ENCODE assay signal across 2 cellular contexts in the genomic region with DNA sequence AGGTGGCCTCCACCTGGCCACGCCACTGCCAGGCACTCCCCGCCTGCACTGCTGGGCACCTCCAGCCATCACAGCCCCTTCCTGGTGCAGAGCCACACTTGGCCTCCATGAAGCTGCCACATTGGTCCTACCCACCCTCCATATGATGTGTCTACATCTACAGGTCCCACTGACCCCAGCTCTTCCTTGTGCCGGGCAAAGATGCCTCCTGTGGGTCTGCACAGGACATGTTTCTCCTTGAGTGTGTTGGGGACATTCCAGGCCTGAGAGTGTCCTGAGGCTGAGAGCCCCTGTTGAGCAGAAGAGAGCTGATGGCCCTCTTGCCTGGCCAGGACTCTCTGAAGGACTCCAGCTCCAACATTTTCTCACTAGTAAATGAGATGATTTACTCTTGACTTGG.
TF ChIP-seq lines count a peak whose summit lies in the region.

No MANE protein-coding gene starts in this region.

TF ChIP-seq in IMR-90, 13 proteins besides CTCF, POLR2A, EP300 and RAD21:
- TF ChIP-seq CEBPB (IDR thresholded peaks at IDR 0.05; ENCODE audit: low read depth, low read length) (no peak), CHD1 (IDR thresholded peaks at IDR 0.05; ENCODE audit: low read depth, low read length) (no peak), SMC3 (IDR thresholded peaks at IDR 0.05; ENCODE audit: low read depth, low read length) (no peak), MAFK (IDR thresholded peaks at IDR 0.05; ENCODE audit: low read depth, low read length) (no peak), MXI1 (IDR thresholded peaks at IDR 0.05; ENCODE audit: borderline replicate concordance, low read depth, low read length) (no peak), MAZ (IDR thresholded peaks at IDR 0.05; ENCODE audit: borderline replicate concordance, low read depth, low read length) (no peak), NFE2L2 (IDR thresholded peaks at IDR 0.05; ENCODE audit: low read depth, low read length) (no peak)
- TF ChIP-seq, protein P1, sequence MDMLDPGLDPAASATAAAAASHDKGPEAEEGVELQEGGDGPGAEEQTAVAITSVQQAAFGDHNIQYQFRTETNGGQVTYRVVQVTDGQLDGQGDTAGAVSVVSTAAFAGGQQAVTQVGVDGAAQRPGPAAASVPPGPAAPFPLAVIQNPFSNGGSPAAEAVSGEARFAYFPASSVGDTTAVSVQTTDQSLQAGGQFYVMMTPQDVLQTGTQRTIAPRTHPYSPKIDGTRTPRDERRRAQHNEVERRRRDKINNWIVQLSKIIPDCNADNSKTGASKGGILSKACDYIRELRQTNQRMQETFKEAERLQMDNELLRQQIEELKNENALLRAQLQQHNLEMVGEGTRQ (IDR thresholded peaks at IDR 0.05; ENCODE audit: low read depth, low read length): no peak
- TF ChIP-seq, protein P2, sequence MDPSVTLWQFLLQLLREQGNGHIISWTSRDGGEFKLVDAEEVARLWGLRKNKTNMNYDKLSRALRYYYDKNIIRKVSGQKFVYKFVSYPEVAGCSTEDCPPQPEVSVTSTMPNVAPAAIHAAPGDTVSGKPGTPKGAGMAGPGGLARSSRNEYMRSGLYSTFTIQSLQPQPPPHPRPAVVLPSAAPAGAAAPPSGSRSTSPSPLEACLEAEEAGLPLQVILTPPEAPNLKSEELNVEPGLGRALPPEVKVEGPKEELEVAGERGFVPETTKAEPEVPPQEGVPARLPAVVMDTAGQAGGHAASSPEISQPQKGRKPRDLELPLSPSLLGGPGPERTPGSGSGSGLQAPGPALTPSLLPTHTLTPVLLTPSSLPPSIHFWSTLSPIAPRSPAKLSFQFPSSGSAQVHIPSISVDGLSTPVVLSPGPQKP (IDR thresholded peaks at IDR 0.05; ENCODE audit: borderline replicate concordance, low read depth, low read length): no peak

TF ChIP-seq in GM12878, 131 proteins besides CTCF, POLR2A, EP300 and RAD21:
- TF ChIP-seq HDAC6 (IDR thresholded peaks at IDR 0.05; ENCODE audit: unreplicated experiment): no peak
- no peak for TF ChIP-seq SMARCA5 (IDR thresholded peaks at IDR 0.05)
- no peak for TF ChIP-seq MYB (IDR thresholded peaks at IDR 0.05; ENCODE audit: borderline replicate concordance, low read depth, low read length)
- TF ChIP-seq JUND (IDR thresholded peaks at IDR 0.05; ENCODE audit: low read depth, low read length): no peak
- TF ChIP-seq CREB1 (IDR thresholded peaks at IDR 0.05; ENCODE audit: low read depth): no peak
- no peak for TF ChIP-seq STAT1 (conservative IDR thresholded peaks at IDR 0.05)
- TF ChIP-seq SMC3 (IDR thresholded peaks at IDR 0.05; ENCODE audit: borderline replicate concordance, low read length): no peak
- no peak for TF ChIP-seq ASH2L (IDR thresholded peaks at IDR 0.05; ENCODE audit: borderline replicate concordance, low read depth)
- TF ChIP-seq, protein P3, sequence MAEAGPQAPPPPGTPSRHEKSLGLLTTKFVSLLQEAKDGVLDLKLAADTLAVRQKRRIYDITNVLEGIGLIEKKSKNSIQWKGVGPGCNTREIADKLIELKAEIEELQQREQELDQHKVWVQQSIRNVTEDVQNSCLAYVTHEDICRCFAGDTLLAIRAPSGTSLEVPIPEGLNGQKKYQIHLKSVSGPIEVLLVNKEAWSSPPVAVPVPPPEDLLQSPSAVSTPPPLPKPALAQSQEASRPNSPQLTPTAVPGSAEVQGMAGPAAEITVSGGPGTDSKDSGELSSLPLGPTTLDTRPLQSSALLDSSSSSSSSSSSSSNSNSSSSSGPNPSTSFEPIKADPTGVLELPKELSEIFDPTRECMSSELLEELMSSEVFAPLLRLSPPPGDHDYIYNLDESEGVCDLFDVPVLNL (IDR thresholded peaks at IDR 0.05; ENCODE audit: low read depth, low read length): no peak
- no peak for TF ChIP-seq LARP7 (IDR thresholded peaks at IDR 0.05)
- TF ChIP-seq, protein P4, sequence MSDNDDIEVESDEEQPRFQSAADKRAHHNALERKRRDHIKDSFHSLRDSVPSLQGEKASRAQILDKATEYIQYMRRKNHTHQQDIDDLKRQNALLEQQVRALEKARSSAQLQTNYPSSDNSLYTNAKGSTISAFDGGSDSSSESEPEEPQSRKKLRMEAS (IDR thresholded peaks at IDR 0.05; ENCODE audit: low read depth, low read length): no peak
- no peak for TF ChIP-seq BMI1 (IDR thresholded peaks at IDR 0.05; ENCODE audit: borderline replicate concordance)
- no peak for TF ChIP-seq NFXL1 (IDR thresholded peaks at IDR 0.05; ENCODE audit: borderline replicate concordance)
- TF ChIP-seq IKZF1 (conservative IDR thresholded peaks at IDR 0.05): no peak
- TF ChIP-seq, protein P5, sequence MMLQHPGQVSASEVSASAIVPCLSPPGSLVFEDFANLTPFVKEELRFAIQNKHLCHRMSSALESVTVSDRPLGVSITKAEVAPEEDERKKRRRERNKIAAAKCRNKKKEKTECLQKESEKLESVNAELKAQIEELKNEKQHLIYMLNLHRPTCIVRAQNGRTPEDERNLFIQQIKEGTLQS (IDR thresholded peaks at IDR 0.05; ENCODE audit: borderline replicate concordance, extremely low read depth, low read depth, low read length): no peak
- no peak for TF ChIP-seq RAD51 (IDR thresholded peaks at IDR 0.05)
- TF ChIP-seq FOXM1 (IDR thresholded peaks at IDR 0.05; ENCODE audit: low read depth, low read length): no peak
